Comparison of ENCODE assay signal across 22 cellular contexts in genomic region chr7:28507538-28508282, GRCh38.
"Had no signal": no experiment of that assay in that cellular context is flagged by ENCODE, and none has a peak within 500 bp of the region (broad histone marks: within the 10 kb centered on the region; RNA-seq: fewer than 3 reads in every experiment).

No MANE protein-coding gene starts in this region.

- H3K9me3 ChIP-seq: adrenal gland, esophagus muscularis mucosa, heart right ventricle, lower lobe of right lung, mucosa of descending colon, SK-N-SH, suprapubic skin had no signal

- ATAC-seq: activated CD4-positive, alpha-beta T cell treated with anti-CD3 and anti-CD28 coated beads for 36 hours; heart right ventricle; left colon; lower lobe of right lung; mucosa of descending colon; naive thymus-derived CD4-positive, alpha-beta T cell had no signal

- H3K27ac ChIP-seq: adrenal gland, esophagus muscularis mucosa, lower lobe of right lung, parathyroid adenoma, suprapubic skin, VCaP had no signal

- H3K4me2 ChIP-seq: SK-N-SH had no signal

- H3K4me1 ChIP-seq: adrenal gland, esophagus muscularis mucosa, parathyroid adenoma, suprapubic skin had no signal

- DNase-seq: activated CD4-positive, alpha-beta memory T cell treated with anti-CD3 and anti-CD28 coated beads, Interleukin-2, amount 10 ng/mL, durations not matched to agents 7 days and 5 days; activated CD4-positive, alpha-beta T cell treated with anti-CD3 and anti-CD28 coated beads for 36 hours; activated effector memory CD4-positive, alpha-beta T cell treated with Interleukin-2 at 50 U/mL for 16 hours; activated naive CD4-positive, alpha-beta T cell treated with anti-CD3 and anti-CD28 coated beads, Interleukin-2, amount 50 U/mL, for 16 hours; activated T-cell treated with anti-CD3 and anti-CD28 coated beads, Interleukin-2, amount 50 U/mL, for 24 hours; adrenal gland; heart right ventricle; left colon; lower lobe of right lung; mucosa of descending colon; naive thymus-derived CD4-positive, alpha-beta T cell; SK-N-SH; stimulated activated CD4-positive, alpha-beta T cell treated with anti-CD3 and anti-CD28 coated beads, Interleukin-15, amount 100 ng/mL, for 24 hours; stimulated activated CD4-positive, alpha-beta T cell treated with anti-CD3 and anti-CD28 coated beads, Interleukin-4, amount 100 ng/mL, for 4 hours; stimulated activated CD8-positive, alpha-beta memory T cell treated with anti-CD3 and anti-CD28 coated beads, Interleukin-4, amount 100 ng/mL, for 48 hours; T-helper 1 cell had no signal

- H3K79me2 ChIP-seq: parathyroid adenoma had no signal

- H3K9me2 ChIP-seq: SK-N-SH had no signal

- H3K27ac Mint-ChIP-seq: activated CD4-positive, alpha-beta memory T cell treated with anti-CD3 and anti-CD28 coated beads, Interleukin-2, amount 10 ng/mL, durations not matched to agents 7 days and 5 days; activated CD4-positive, alpha-beta T cell treated with anti-CD3 and anti-CD28 coated beads for 36 hours; activated T-cell treated with anti-CD3 and anti-CD28 coated beads, Interleukin-2, amount 50 U/mL, for 24 hours; naive thymus-derived CD4-positive, alpha-beta T cell; stimulated activated naive CD8-positive, alpha-beta T cell treated with anti-CD3 and anti-CD28 coated beads, Interleukin-15, Interleukin-2, amounts not matched to agents 100 ng/mL and 50 ng/mL, for 24 hours; type B pancreatic cell had no signal

- H3K4me3 ChIP-seq: adrenal gland, esophagus muscularis mucosa, heart right ventricle, lower lobe of right lung, mucosa of descending colon, suprapubic skin had no signal

- H3K27me3 ChIP-seq: adrenal gland, esophagus muscularis mucosa, heart right ventricle, suprapubic skin had no signal

- H3K36me3 ChIP-seq: adrenal gland, esophagus muscularis mucosa, lower lobe of right lung, suprapubic skin had no signal

- H3K36me3 Mint-ChIP-seq: naive thymus-derived CD4-positive, alpha-beta T cell had no signal

- H3K4me3 Mint-ChIP-seq: activated CD4-positive, alpha-beta memory T cell treated with anti-CD3 and anti-CD28 coated beads, Interleukin-2, amount 10 ng/mL, durations not matched to agents 7 days and 5 days; activated CD4-positive, alpha-beta T cell treated with anti-CD3 and anti-CD28 coated beads for 36 hours; activated T-cell treated with anti-CD3 and anti-CD28 coated beads, Interleukin-2, amount 50 U/mL, for 24 hours; naive thymus-derived CD4-positive, alpha-beta T cell; stimulated activated naive CD8-positive, alpha-beta T cell treated with anti-CD3 and anti-CD28 coated beads, Interleukin-15, Interleukin-2, amounts not matched to agents 100 ng/mL and 50 ng/mL, for 24 hours; type B pancreatic cell had no signal

- H3K9ac ChIP-seq: parathyroid adenoma, SK-N-SH had no signal

- H3K9me3 Mint-ChIP-seq: activated CD4-positive, alpha-beta memory T cell treated with anti-CD3 and anti-CD28 coated beads, Interleukin-2, amount 10 ng/mL, durations not matched to agents 7 days and 5 days; activated T-cell treated with anti-CD3 and anti-CD28 coated beads, Interleukin-2, amount 50 U/mL, for 24 hours; stimulated activated naive CD8-positive, alpha-beta T cell treated with anti-CD3 and anti-CD28 coated beads, Interleukin-15, Interleukin-2, amounts not matched to agents 100 ng/mL and 50 ng/mL, for 24 hours; type B pancreatic cell had no signal

- H3K4me1 Mint-ChIP-seq: naive thymus-derived CD4-positive, alpha-beta T cell had no signal

- H2AFZ ChIP-seq: parathyroid adenoma had no signal
